In genomic region chr18:14922965-14923565, GRCh38 we compare ENCODE assay signal across 28 cellular contexts.
"Had no signal": no experiment of that assay in that cellular context is flagged by ENCODE, and none has a peak within 500 bp of the region (broad histone marks: within the 10 kb centered on the region; RNA-seq: fewer than 3 reads in every experiment).

No MANE protein-coding gene starts in this region.

- H3K9me3 Mint-ChIP-seq: stimulated activated effector memory CD8-positive, alpha-beta T cell treated with anti-CD3 and anti-CD28 coated beads, Interleukin-12 subunit alpha, Interleukin-12 subunit beta, amount 100 ng/mL, for 72 hours had no signal

- DNase-seq: hippocampal formation; kidney; left colon; left lung; lower lobe of right lung; mammary epithelial cell; mesendoderm; naive B cell; natural killer cell; nephron progenitor cell; occipital lobe; ovary; right cardiac atrium; spleen; stimulated activated CD4-positive, alpha-beta T cell treated with anti-CD3 and anti-CD28 coated beads, Interleukin-4, amount 100 ng/mL, for 24 hours; stimulated activated naive CD4-positive, alpha-beta T cell; stomach; testis; thyroid gland; transverse colon; upper lobe of left lung had no signal

- H3K4me1 ChIP-seq: left lung, lower lobe of right lung, neural progenitor cell, spleen, testis had no signal

- H3K27ac ChIP-seq: left lung, lower lobe of right lung, neural progenitor cell, neutrophil, ovary, skin epidermis, spleen, stomach, testis, thyroid gland, upper lobe of left lung had no signal

- H3K36me3 Mint-ChIP-seq: naive B cell; natural killer cell; neural progenitor cell; stimulated activated effector memory CD8-positive, alpha-beta T cell treated with anti-CD3 and anti-CD28 coated beads, Interleukin-12 subunit alpha, Interleukin-12 subunit beta, amount 100 ng/mL, for 72 hours had no signal

- H3K27ac Mint-ChIP-seq: mesothelial cell of epicardium; naive B cell; natural killer cell; nephron progenitor cell; neural progenitor cell; progenitor cell of endocrine pancreas; stimulated activated effector memory CD8-positive, alpha-beta T cell treated with anti-CD3 and anti-CD28 coated beads, Interleukin-12 subunit alpha, Interleukin-12 subunit beta, amount 100 ng/mL, for 72 hours had no signal

- H3K4me3 Mint-ChIP-seq: mesothelial cell of epicardium; naive B cell; natural killer cell; nephron progenitor cell; neural progenitor cell; stimulated activated effector memory CD8-positive, alpha-beta T cell treated with anti-CD3 and anti-CD28 coated beads, Interleukin-12 subunit alpha, Interleukin-12 subunit beta, amount 100 ng/mL, for 72 hours had no signal

- H3K4me1 Mint-ChIP-seq: mesothelial cell of epicardium, nephron progenitor cell, neural progenitor cell had no signal

- ATAC-seq: left colon; left lung; lower lobe of right lung; natural killer cell; right cardiac atrium; sciatic nerve; stimulated activated effector memory CD8-positive, alpha-beta T cell treated with anti-CD3 and anti-CD28 coated beads, Interleukin-12 subunit alpha, Interleukin-12 subunit beta, amount 100 ng/mL, for 72 hours had no signal

- H3K27me3 ChIP-seq: left lung, neural progenitor cell, neutrophil, ovary, spleen, stomach, testis, thyroid gland, transverse colon, upper lobe of left lung had no signal

- H3K9me3 ChIP-seq: left lung, lower lobe of right lung, neutrophil, ovary, stomach, testis, thyroid gland, transverse colon, upper lobe of left lung had no signal

- H3K9ac ChIP-seq: neural progenitor cell had no signal

- H3K36me3 ChIP-seq: left lung, lower lobe of right lung, neural progenitor cell, neutrophil, ovary, spleen, stomach, thyroid gland, transverse colon, upper lobe of left lung had no signal

- H3K4me3 ChIP-seq: left lung, lower lobe of right lung, neural progenitor cell, ovary, skin epidermis, spleen, stomach, testis, thyroid gland, transverse colon, upper lobe of left lung had no signal

- H3K27me3 Mint-ChIP-seq: naive B cell, progenitor cell of endocrine pancreas had no signal
